Comparison of ENCODE assay signal across 9 cellular contexts in the genomic region with DNA sequence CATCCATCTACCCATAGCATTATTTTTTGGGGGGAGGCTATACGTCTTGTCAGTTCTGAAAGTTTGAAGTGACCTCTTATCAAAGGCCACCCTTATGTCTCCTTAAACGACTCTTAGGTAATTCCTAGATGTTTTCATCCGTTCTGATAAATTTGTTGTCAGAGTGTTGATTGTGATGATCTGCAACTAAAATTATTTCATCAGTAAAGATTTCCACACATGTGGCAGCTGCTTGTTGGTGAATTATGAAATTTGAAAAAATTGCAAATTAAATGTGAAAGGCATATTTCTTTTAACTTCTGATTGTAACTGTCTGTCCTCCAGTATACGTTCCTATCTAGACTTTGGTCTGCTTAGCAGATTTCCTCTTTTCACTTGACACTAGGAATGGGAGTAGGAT. TPM values are rescaled to one million over a fixed set of nuclear protein-coding genes. Genes with fewer than 3 reads are reported as not detected.
A peak's percentile ranks its signal among the peaks of the same experiment; 100 is the strongest.
DNase-seq lines count a peak whose midpoint lies in the region; ATAC-seq, FAIRE-seq and TF ChIP-seq lines count a peak whose summit lies in the region.
"Had no signal": no experiment of that assay in that cellular context is flagged by ENCODE, and none has a peak within 500 bp of the region (broad histone marks: within the 10 kb centered on the region; RNA-seq: fewer than 3 reads in every experiment).

No MANE protein-coding gene starts in this region.

- in situ Hi-C loops in gastrocnemius medialis (cut with MboI; ENCODE audit: low sequenced_read_pairs in 4 of 4), result no loop called here

- peaks cover 32% of the 10 kb centered on the region for H3K4me1 ChIP-seq in PC-9 (replicated peaks; ENCODE audit: insufficient read depth)
- peaks cover 24 to 57% (median 52%) of the 10 kb centered on the region in 4 donors for H3K4me1 ChIP-seq in esophagus muscularis mucosa
- peaks cover 40 to 49% of the 10 kb centered on the region in 2 donors for H3K4me1 ChIP-seq in gastrocnemius medialis

- no peak for TF ChIP-seq EP300 in esophagus muscularis mucosa (IDR thresholded peaks at IDR 0.05)

- ATAC-seq in gastrocnemius medialis, result no peak
- ATAC-seq in HG03378 (IDR thresholded peaks at IDR 0.05; ENCODE audit: unreplicated experiment), result no peak

- H3K27me3 ChIP-seq in PC-9 (ENCODE audit: insufficient read depth, low read depth) (no peaks in the 10 kb centered on the region), esophagus muscularis mucosa (no peaks in the 10 kb centered on the region), gastrocnemius medialis (no peaks in the 10 kb centered on the region)

- peak overlapping the region; percentile 95 for H3K4me2 ChIP-seq in PC-9

- no peaks in the 10 kb centered on the region for H3K9me2 ChIP-seq in PC-9 (ENCODE audit: insufficient read depth)

- FAIRE-seq in GM18507 (lab: Jason Lieb, UNC), result peak; percentile 38

- 28% methylated on average over 4 of the region's 4 CpGs for WGBS in esophagus muscularis mucosa

- peaks cover 63% of the 10 kb centered on the region for H3K79me2 ChIP-seq in PC-9 (ENCODE audit: low read depth)

- TF ChIP-seq CTCF in PC-9 (conservative IDR thresholded peaks at IDR 0.05) (no peak), esophagus muscularis mucosa (IDR thresholded peaks at IDR 0.05) (no peak), gastrocnemius medialis (IDR thresholded peaks at IDR 0.05 in 4 of 5, conservative IDR thresholded peaks at IDR 0.05 in 1 of 5) (no peak)

- no peaks in the 10 kb centered on the region for H3K9me3 ChIP-seq in PC-9 (ENCODE audit: insufficient read depth, low read depth)
- no peaks in the 10 kb centered on the region for H3K9me3 ChIP-seq in esophagus muscularis mucosa
- H3K9me3 ChIP-seq in gastrocnemius medialis, result no peaks in the 10 kb centered on the region

- H4K20me1 ChIP-seq in PC-9 (ENCODE audit: insufficient read depth), result peaks cover 51% of the 10 kb centered on the region

- intact Hi-C loops in PC-9 (cut with micrococcal nuclease; ENCODE audit: unreplicated experiment) (no loop called here), esophagus muscularis mucosa (cut with DNase I) (loop anchor here (5.0 kb wide), 1 partner anchor 35 kb away; no protein-coding TSS in a partner anchor), gastrocnemius medialis (cut with DNase I; ENCODE audit: low total_unique reads) (no loop called here)

- H3K4me3 ChIP-seq in PC-9 (peak overlapping the region; percentile 79), esophagus muscularis mucosa (peak overlapping the region; percentile 72 to 94 (median 90)), gastrocnemius medialis (peak overlapping the region; percentile 86 to 98 (median 94))

- POLR2A ChIA-PET in PC-9 (lab: Charles Lee; ENCODE audit: unreplicated experiment), result interaction anchor here (0.7 kb wide), 1 partner anchor 17 kb away, joined by 10 read pairs; no protein-coding TSS in a partner anchor

- no peak for TF ChIP-seq POLR2A in esophagus muscularis mucosa (IDR thresholded peaks at IDR 0.05; ENCODE audit: low read depth)
- no peak for TF ChIP-seq POLR2A in gastrocnemius medialis (IDR thresholded peaks at IDR 0.05)

- no TSS peak for BruUV-seq in PC-9 (replicated peaks; lab: Mats Ljungman, UMichigan)

- CTCF ChIA-PET in PC-9 (lab: Charles Lee), result no interaction called here

- H3K27ac ChIP-seq in PC-9 (peak overlapping the region; percentile 89; the same call in 1 of the 2 replicates), esophagus muscularis mucosa (replicated peaks in 1 of 4) (peak overlapping the region in 2 of 4 donors; percentile 95), gastrocnemius medialis (peak overlapping the region; percentile 96 to 97 (median 96))

- H3K36me3 ChIP-seq in PC-9 (ENCODE audit: low read depth) (0 out of 2 replicates have a peak, but pooled peaks cover 5% of the 10 kb centered on the region), esophagus muscularis mucosa (no peaks in the 10 kb centered on the region), gastrocnemius medialis (no peaks in the 10 kb centered on the region)

- DNase-seq in GM18507 (ENCODE audit: extremely low spot score, insufficient read length, low read depth) (no peak), PC-9 (peak in 1 of 2 experiments; percentile 32), esophagus muscularis mucosa (ENCODE audit: extremely low spot score) (no peak), gastrocnemius medialis (no peak), glomerular visceral epithelial cell (ENCODE audit: extremely low spot score) (no peak), midbrain (lab: John Stamatoyannopoulos, UW) (no peak), iPS-NIHi11 (ENCODE audit: low spot score) (no peak)
- DNase-seq: hippocampal formation had no signal

- H2AFZ ChIP-seq in PC-9, result no peak overlapping the region

- peaks cover 18% of the 10 kb centered on the region; the same call in 1 of the 2 replicates for H3F3A ChIP-seq in PC-9 (ENCODE audit: insufficient read depth, low read depth)

RNA-seq across cellular contexts. Expression of a gene that starts 1.4 kb away (rescaled TPM):
- total RNA-seq in PC-9 (2021) (76.0 and 107 TPM in 2 replicates), esophagus muscularis mucosa (10 to 100 TPM; 28.2 to 37.4 (median 34.1) TPM), gastrocnemius medialis (10 to 100 TPM; 18.9 to 47.4 (median 25.1) TPM)
